In the genomic region with DNA sequence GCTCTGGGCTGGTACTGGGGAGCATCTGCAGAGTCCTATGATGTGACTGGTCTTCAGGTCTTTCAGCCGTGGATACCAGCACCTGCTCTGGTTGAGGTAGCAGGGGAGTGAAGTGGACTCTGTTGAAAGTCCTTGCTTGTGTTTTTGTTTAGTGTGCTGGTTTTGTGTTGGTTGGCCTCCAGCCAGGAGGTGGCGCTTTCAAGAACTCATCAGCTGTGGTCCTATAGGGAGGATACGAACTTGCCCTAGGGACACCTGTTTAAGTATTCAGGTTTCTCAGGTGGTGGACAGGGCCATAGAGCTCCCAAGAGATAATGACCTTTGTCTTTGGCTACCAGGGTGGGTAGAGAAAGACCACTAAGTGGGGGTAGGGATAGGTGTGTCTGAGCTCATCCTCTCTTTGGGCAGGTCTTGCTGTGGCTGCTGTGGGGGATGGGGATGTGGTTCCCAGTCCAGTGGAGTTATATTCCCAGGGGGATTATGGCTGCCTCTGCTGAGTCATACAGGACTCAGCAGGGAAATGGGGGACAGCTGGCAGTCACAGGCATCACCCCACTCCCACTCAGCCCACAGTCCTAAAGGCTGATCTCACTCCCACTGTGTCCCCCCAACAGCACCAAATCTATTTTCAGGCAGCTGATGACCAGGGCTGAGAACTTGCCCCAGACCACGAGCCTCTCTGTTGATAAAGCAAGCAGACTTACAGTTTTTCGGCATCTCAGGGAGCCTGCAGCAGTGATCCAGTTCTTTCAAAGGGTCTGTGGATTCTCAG, we compare ENCODE assay signal across 20 cellular contexts. TPM values are rescaled to one million over a fixed set of nuclear protein-coding genes. Genes with fewer than 3 reads are reported as not detected.
A peak's percentile ranks its signal among the peaks of the same experiment; 100 is the strongest.
DNase-seq lines count a peak whose midpoint lies in the region; ATAC-seq, FAIRE-seq and TF ChIP-seq lines count a peak whose summit lies in the region.
"Had no signal": no experiment of that assay in that cellular context is flagged by ENCODE, and none has a peak within 500 bp of the region (broad histone marks: within the 10 kb centered on the region; RNA-seq: fewer than 3 reads in every experiment).

No MANE protein-coding gene starts in this region.

- peak; percentile 43 for TF ChIP-seq CTCF in GM12873 (IDR thresholded peaks at IDR 0.05; ENCODE audit: insufficient read depth, low read depth, low read length, missing control alignments)
- TF ChIP-seq CTCF in NB4 (IDR thresholded peaks at IDR 0.05; ENCODE audit: low read depth, low read length) = peak; percentile 20
- 0 out of 6 replicates have a peak, but pooled peaks of 2 of the 3 experiments have one; percentile 4 to 9 for TF ChIP-seq CTCF in K562 (IDR thresholded peaks at IDR 0.05 in 2 of 3, conservative IDR thresholded peaks at IDR 0.05 in 1 of 3; ENCODE audit: insufficient read depth in 2 of 3, low read depth in 1 of 3, low read length in 3 of 3)

- ATAC-seq in K562 (no peak), HG02610 (IDR thresholded peaks at IDR 0.05; ENCODE audit: unreplicated experiment) (no peak)
- ATAC-seq: activated T-cell treated with anti-CD3 and anti-CD28 coated beads, Interleukin-2, amount 50 U/mL, for 72 hours; PC-3 had no signal

- FAIRE-seq in K562 (lab: Jason Lieb, UNC) = no peak
- FAIRE-seq: GM19239, H54 had no signal

- H3K27ac ChIP-seq in BLaER1 treated with 17β-estradiol and CSF1 and Interleukin-3, amounts not matched to agents 10 nM and 100 nM = peak overlapping the region in 3 of 11 experiments; percentile 14 to 48 (median 14); a peak in 5 of 22 replicates
- no peak overlapping the region for H3K27ac ChIP-seq in K562 (ENCODE audit: extremely low read depth, low read depth, low read length)
- H3K27ac ChIP-seq: skin epidermis, transverse colon, VCaP had no signal

- no TSS peak for BruUV-seq in K562 (replicated peaks; lab: Mats Ljungman, UMichigan)

- H3K9ac ChIP-seq in BLaER1 treated with 17β-estradiol and CSF1 and Interleukin-3, amounts not matched to agents 10 nM and 100 nM = no peak overlapping the region
- no peak overlapping the region for H3K9ac ChIP-seq in K562 (ENCODE audit: insufficient read depth in 1 of 2, low read depth in 2 of 2, low read length in 2 of 2)

- H3K9me3 ChIP-seq in BLaER1 treated with 17β-estradiol and CSF1 and Interleukin-3, amounts not matched to agents 10 nM and 100 nM (replicated peaks in 1 of 11) = peaks cover 8 to 24% (median 14%) of the 10 kb centered on the region in 11 experiments; a peak in 21 of 22 replicates
- no peaks in the 10 kb centered on the region for H3K9me3 ChIP-seq in K562 (replicated peaks; ENCODE audit: control insufficient read depth, insufficient read depth, low read depth, low read length)
- H3K9me3 ChIP-seq: transverse colon had no signal

- in situ Hi-C loops in K562 (cut with MboI) = no loop called here

- POLR2A ChIA-PET in K562 (lab: Yijun Ruan, JAX) = interaction anchor here (0.9 to 1.1 kb wide), 2 partner anchors 8 to 15 kb away, joined by 3 to 4 read pairs; no protein-coding TSS in a partner anchor

- no peaks in the 10 kb centered on the region for H4K20me1 ChIP-seq in BLaER1 treated with 17β-estradiol and CSF1 and Interleukin-3, amounts not matched to agents 10 nM and 100 nM
- H4K20me1 ChIP-seq in K562 (replicated peaks; ENCODE audit: control insufficient read depth, insufficient read depth, low read length) = no peaks in the 10 kb centered on the region

- no peaks in the 10 kb centered on the region for H3K36me3 ChIP-seq in BLaER1 treated with 17β-estradiol and CSF1 and Interleukin-3, amounts not matched to agents 10 nM and 100 nM
- no peaks in the 10 kb centered on the region for H3K36me3 ChIP-seq in K562 (ENCODE audit: control insufficient read depth, insufficient read depth, low read length)
- H3K36me3 ChIP-seq: transverse colon had no signal

- H3K4me3 ChIP-seq in BLaER1 treated with 17β-estradiol and CSF1 and Interleukin-3, amounts not matched to agents 10 nM and 100 nM = no peak overlapping the region
- H3K4me3 ChIP-seq in NB4 (ENCODE audit: low read depth, low read length) (no peak overlapping the region), K562 (no peak overlapping the region)
- H3K4me3 ChIP-seq: skin epidermis, transverse colon had no signal

- H3K9me1 ChIP-seq in K562 (ENCODE audit: control insufficient read depth, insufficient read depth, low read length) = no peaks in the 10 kb centered on the region

- H3K79me2 ChIP-seq in K562 (ENCODE audit: control insufficient read depth, insufficient read depth, low read length) = no peaks in the 10 kb centered on the region

- TF ChIP-seq RAD21 in K562 (CRISPR knock-in tag; conservative IDR thresholded peaks at IDR 0.05 in 1 of 2, IDR thresholded peaks at IDR 0.05 in 1 of 2) = no peak

- TF ChIP-seq EP300 in K562 (IDR thresholded peaks at IDR 0.05; ENCODE audit: low read length) = no peak

- DNase-seq in NB4 (ENCODE audit: low read depth) (peak; percentile 28), K562 (ENCODE audit: extremely low read depth in 1 of 4, low spot score in 3 of 4) (no peak), GF-D8 (lab: John Stamatoyannopoulos, UW) (no peak), NCI-H2029 (lab: John Stamatoyannopoulos, UW) (no peak), HCEC 1CT (no peak)
- DNase-seq: aorta; central memory CD4-positive, alpha-beta T cell; NCI-H146; NCI-H69; PC-3; SIG-M5; transverse colon had no signal

- H3K27me3 ChIP-seq in BLaER1 treated with 17β-estradiol and CSF1 and Interleukin-3, amounts not matched to agents 10 nM and 100 nM = no peaks in the 10 kb centered on the region
- H3K27me3 ChIP-seq in K562 (ENCODE audit: control insufficient read depth in 2 of 2, insufficient read depth in 2 of 2, low read length in 2 of 2) = no peaks in the 10 kb centered on the region
- H3K27me3 ChIP-seq: transverse colon had no signal

- H3K4me1 ChIP-seq in BLaER1 treated with 17β-estradiol and CSF1 and Interleukin-3, amounts not matched to agents 10 nM and 100 nM = peaks cover 0 to 15% (median 9%) of the 10 kb centered on the region in 10 experiments; a peak in 15 of 20 replicates
- H3K4me1 ChIP-seq in K562 (replicated peaks in 1 of 2; ENCODE audit: control insufficient read depth in 2 of 2, insufficient read depth in 2 of 2, low read length in 2 of 2) = peaks cover 3 to 11% of the 10 kb centered on the region in 2 experiments; a peak in 4 of 5 replicates
- H3K4me1 ChIP-seq: transverse colon had no signal

- intact Hi-C loops in K562 (cut with micrococcal nuclease) = no loop called here

- peak overlapping the region in 8 of 11 experiments; percentile 13 to 55 (median 38); a peak in 12 of 22 replicates for H3K4me2 ChIP-seq in BLaER1 treated with 17β-estradiol and CSF1 and Interleukin-3, amounts not matched to agents 10 nM and 100 nM
- no peak overlapping the region for H3K4me2 ChIP-seq in K562 (ENCODE audit: insufficient read depth, low read length)

- no peak overlapping the region for H2AFZ ChIP-seq in K562 (ENCODE audit: low read depth, low read length)

- 42% methylated on average over 4 of the region's 5 CpGs for WGBS in K562 (ENCODE audit: insufficient coverage, low coverage, missing lambda C conversion rate)

- CTCF ChIA-PET in K562 (lab: Yijun Ruan, JAX; ENCODE audit: low intra/inter-chr PET ratio) = no interaction called here

- TF ChIP-seq POLR2A in NB4 (IDR thresholded peaks at IDR 0.05; ENCODE audit: extremely low read depth, insufficient read length) = no peak
- TF ChIP-seq POLR2A in K562 (conservative IDR thresholded peaks at IDR 0.05) = no peak

TF ChIP-seq in K562, 482 proteins besides CTCF, POLR2A, EP300 and RAD21 (continues in another document):
- TF ChIP-seq ZNF124 (CRISPR knock-in tag; IDR thresholded peaks at IDR 0.05) (no peak), PTBP1 (IDR thresholded peaks at IDR 0.05; ENCODE audit: low read depth, low read length) (no peak), GATAD2B (IDR thresholded peaks at IDR 0.05; ENCODE audit: borderline replicate concordance) (no peak), MED1 (CRISPR knock-in tag; IDR thresholded peaks at IDR 0.05; ENCODE audit: borderline replicate concordance) (no peak)

RNA-seq across cellular contexts. Expression of a gene that starts 24.1 kb away (rescaled TPM):
- total RNA-seq in K562 (2011; cell fraction: chromatin; rRNA removed; ENCODE audit: low replicate concordance) = 111 and 411 TPM in 2 replicates
- total RNA-seq in K562 (2011; cell fraction: nucleolus; rRNA removed) = 106 and 148 TPM in 2 replicates
- total RNA-seq in K562 (2011; cell fraction: nucleoplasm; rRNA removed) = 276 and 345 TPM in 2 replicates
- total RNA-seq in K562 (2014; rRNA removed) (41.0 and 47.1 TPM in 2 replicates), K562 (2014; rRNA removed; fragmentation: Illumina TruSeq; extraction: Trizol) (68.9 and 73.4 TPM in 2 replicates), K562 (2015; rRNA removed; fragmentation: Illumina TruSeq; extraction: Trizol) (28.5 and 32.0 TPM in 2 replicates), K562 (2021) (39.2 and 41.2 TPM in 2 replicates)
- polyA plus RNA-seq in K562 (2011; rRNA removed) (172 and 179 TPM in 2 replicates), K562 (2014; fragmentation: Illumina TruSeq; extraction: Trizol) (54.6 and 63.5 TPM in 2 replicates), K562 (2014; fragmentation: Nextera tagmentation; extraction: Ambion mirVana) (10 to 100 TPM; 79.5 to 86.8 TPM), K562 (2014; rRNA removed) (51.7 and 58.9 TPM in 2 replicates)
- polyA plus RNA-seq in K562 (2011; cell fraction: cytosol; rRNA removed) = 49.3 and 163 TPM in 2 replicates
- 47.9 and 86.1 TPM in 2 replicates for polyA plus RNA-seq in K562 (2011; cell fraction: nucleus; rRNA removed)
- polyA plus RNA-seq in K562 (2012) = 26.0 and 41.1 TPM in 2 replicates
- polyA minus RNA-seq in K562 (2011; rRNA and poly(A)+ RNA removed) = 121 and 167 TPM in 2 replicates
- polyA minus RNA-seq in K562 (2011; cell fraction: cytosol; rRNA and poly(A)+ RNA removed) = 55.9 and 66.0 TPM in 2 replicates
- polyA minus RNA-seq in K562 (2011; cell fraction: nucleus; rRNA and poly(A)+ RNA removed) = 55.2 and 132 TPM in 2 replicates

RNA-seq across cellular contexts. Expression of a gene that starts 27.3 kb away (rescaled TPM):
- total RNA-seq in K562 (2011; cell fraction: chromatin; rRNA removed; ENCODE audit: low replicate concordance) = not detected in 2 replicates
- not detected in 2 replicates for total RNA-seq in K562 (2011; cell fraction: nucleolus; rRNA removed)
- not detected in 2 replicates for total RNA-seq in K562 (2011; cell fraction: nucleoplasm; rRNA removed)
- total RNA-seq in K562 (2014; rRNA removed) = not detected in 2 replicates
- not detected in 2 replicates for total RNA-seq in K562 (2014; rRNA removed; fragmentation: Illumina TruSeq; extraction: Trizol)
- not detected in 2 replicates for total RNA-seq in K562 (2015; rRNA removed; fragmentation: Illumina TruSeq; extraction: Trizol)
- 0.16 and 0.22 TPM in 2 replicates for total RNA-seq in K562 (2021)
- polyA plus RNA-seq in K562 (2011; rRNA removed) = 0.06 and 0.09 TPM in 2 replicates
- 0.03 TPM in 1 of 2 replicates, not detected in the other for polyA plus RNA-seq in K562 (2011; cell fraction: cytosol; rRNA removed)
- polyA plus RNA-seq in K562 (2011; cell fraction: nucleus; rRNA removed) = not detected in 2 replicates
- 0.03 TPM in 1 of 2 replicates, not detected in the other for polyA plus RNA-seq in K562 (2012)
- polyA plus RNA-seq in K562 (2014; fragmentation: Illumina TruSeq; extraction: Trizol) = 0.04 TPM in 1 of 2 replicates, not detected in the other
- under 1 TPM in 1 of 2 experiments, not detected in 1; 0.04 TPM for polyA plus RNA-seq in K562 (2014; fragmentation: Nextera tagmentation; extraction: Ambion mirVana)
- polyA plus RNA-seq in K562 (2014; rRNA removed) = 0.11 TPM in 1 of 2 replicates, not detected in the other
- 0.24 TPM in 1 of 2 replicates, not detected in the other for polyA minus RNA-seq in K562 (2011; rRNA and poly(A)+ RNA removed)
- 2.8 TPM in 1 of 2 replicates, not detected in the other for polyA minus RNA-seq in K562 (2011; cell fraction: cytosol; rRNA and poly(A)+ RNA removed)
- polyA minus RNA-seq in K562 (2011; cell fraction: nucleus; rRNA and poly(A)+ RNA removed) = not detected in 2 replicates
- total RNA-seq: activated T-cell treated with anti-CD3 and anti-CD28 coated beads, Interleukin-2, amount 50 U/mL, for 72 hours had no signal
